In the genomic region with DNA sequence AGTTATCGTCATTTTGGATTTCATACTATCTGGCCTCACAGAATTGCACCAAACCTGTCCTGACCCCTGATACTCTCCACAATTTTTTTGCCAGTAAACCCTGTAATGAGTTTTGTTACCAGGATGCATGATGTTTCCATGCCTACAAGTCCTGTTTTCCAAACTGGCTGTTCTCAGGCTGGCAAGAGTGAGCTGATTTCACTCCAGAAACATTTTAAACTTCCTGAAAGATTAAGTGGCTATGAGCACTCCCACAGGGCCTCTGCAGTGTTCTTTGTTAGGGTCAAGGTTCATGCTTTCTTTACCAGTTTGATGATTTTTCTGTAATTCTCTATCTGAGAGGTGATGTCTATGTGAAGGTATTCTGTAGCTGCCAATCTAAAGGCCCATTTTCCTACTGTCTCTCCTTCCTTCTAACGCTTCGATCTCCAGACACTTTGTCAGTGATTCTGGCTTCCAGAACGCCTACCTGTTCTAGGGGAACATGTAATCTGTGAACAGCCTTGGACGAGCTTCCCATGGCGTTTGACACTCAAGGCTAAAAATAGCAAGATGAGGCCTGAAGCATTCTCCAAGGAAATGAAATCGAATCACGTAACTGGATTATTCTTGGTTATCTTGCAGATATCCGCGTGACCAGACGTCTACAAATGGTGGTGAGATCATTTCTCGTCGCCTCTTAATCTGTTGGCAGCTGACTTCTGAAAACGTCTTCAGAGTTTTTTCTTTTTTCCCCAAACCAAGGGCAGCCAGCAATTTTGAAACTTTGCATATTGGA, we compare ENCODE assay signal across 8 cellular contexts. TPM values are rescaled to one million over a fixed set of nuclear protein-coding genes. Genes with fewer than 3 reads are reported as not detected.
DNase-seq lines count a peak whose midpoint lies in the region; TF ChIP-seq lines count a peak whose summit lies in the region.

No MANE protein-coding gene starts in this region.

- H3K4me3 ChIP-seq in transverse colon, result no peak overlapping the region

- 72 to 83% methylated on average over 8 to 14 of the region's 14 CpGs for WGBS in transverse colon (ENCODE audit: low coverage in 1 of 2), 2 donors

- no peaks in the 10 kb centered on the region for H3K27me3 ChIP-seq in transverse colon

- H3K27ac ChIP-seq in transverse colon, result peak overlapping the region; percentile 75 to 86 (median 80)

- no peak overlapping the region for H3K27ac Mint-ChIP-seq in activated T-helper 1 cell treated with anti-CD3 and anti-CD28 coated beads, Interleukin-12 subunit alpha, Interleukin-12 subunit beta, Interleukin-2, Interleukin-4 antibody, amounts not matched to agents 30 ng/mL and 10 ng/mL and 1 ng/mL, durations not matched to agents 14 hours and 24 hours and 36 hours

- H3K4me1 ChIP-seq in transverse colon, result peaks cover 0 to 21% (median 14%) of the 10 kb centered on the region in 4 donors

- peak; percentile 4 for TF ChIP-seq EP300 in transverse colon (IDR thresholded peaks at IDR 0.05; ENCODE audit: low read depth)

- peaks cover 4% of the 10 kb centered on the region for H3K9me3 Mint-ChIP-seq in activated T-helper 1 cell treated with anti-CD3 and anti-CD28 coated beads, Interleukin-12 subunit alpha, Interleukin-12 subunit beta, Interleukin-2, Interleukin-4 antibody, amounts not matched to agents 30 ng/mL and 10 ng/mL and 1 ng/mL, durations not matched to agents 14 hours and 24 hours and 36 hours

- peaks cover 7% of the 10 kb centered on the region for H3K27me3 Mint-ChIP-seq in activated T-helper 1 cell treated with anti-CD3 and anti-CD28 coated beads, Interleukin-12 subunit alpha, Interleukin-12 subunit beta, Interleukin-2, Interleukin-4 antibody, amounts not matched to agents 30 ng/mL and 10 ng/mL and 1 ng/mL, durations not matched to agents 14 hours and 24 hours and 36 hours (ENCODE audit: insufficient read depth)

- intact Hi-C loops in transverse colon (cut with DNase I; ENCODE audit: low total_unique reads), result no loop called here
- intact Hi-C loops in activated T-helper 1 cell treated with anti-CD3 and anti-CD28 coated beads, Interleukin-12 subunit alpha, Interleukin-12 subunit beta, Interleukin-2, Interleukin-4 antibody, amounts not matched to agents 30 ng/mL and 10 ng/mL and 1 ng/mL, durations not matched to agents 14 hours and 24 hours and 36 hours (cut with micrococcal nuclease), result no loop called here

- peak; percentile 97 for DNase-seq in SK-MEL-5 (ENCODE audit: low read depth, low spot score)
- DNase-seq in fibroblast of gingiva (ENCODE audit: low read depth), result peak; percentile 21
- peak; percentile 27 for DNase-seq in mucosa of gallbladder (ENCODE audit: low spot score)
- DNase-seq in transverse colon, result no peak
- DNase-seq in GM10266 (ENCODE audit: extremely low spot score), result no peak
- DNase-seq in activated T-helper 1 cell treated with anti-CD3 and anti-CD28 coated beads, Interleukin-12 subunit alpha, Interleukin-12 subunit beta, Interleukin-2, Interleukin-4 antibody, amounts not matched to agents 30 ng/mL and 10 ng/mL and 1 ng/mL, durations not matched to agents 14 hours and 24 hours and 36 hours (ENCODE audit: low spot score), result no peak
- DNase-seq in activated CD4-positive, alpha-beta T cell treated with anti-CD3 and anti-CD28 coated beads, Interleukin-2, amount 50 U/mL, for 48 hours, result no peak
- no peak for DNase-seq in stimulated activated naive CD4-positive, alpha-beta T cell treated with Interleukin-2 at 50 U/mL for 16 hours (lab: John Stamatoyannopoulos, UW)

- no peak for TF ChIP-seq POLR2A in transverse colon (IDR thresholded peaks at IDR 0.05)

- H3K36me3 ChIP-seq in transverse colon, result no peaks in the 10 kb centered on the region

- no peaks in the 10 kb centered on the region for H3K4me1 Mint-ChIP-seq in activated T-helper 1 cell treated with anti-CD3 and anti-CD28 coated beads, Interleukin-12 subunit alpha, Interleukin-12 subunit beta, Interleukin-2, Interleukin-4 antibody, amounts not matched to agents 30 ng/mL and 10 ng/mL and 1 ng/mL, durations not matched to agents 14 hours and 24 hours and 36 hours (ENCODE audit: low read depth)

- H3K36me3 Mint-ChIP-seq in activated T-helper 1 cell treated with anti-CD3 and anti-CD28 coated beads, Interleukin-12 subunit alpha, Interleukin-12 subunit beta, Interleukin-2, Interleukin-4 antibody, amounts not matched to agents 30 ng/mL and 10 ng/mL and 1 ng/mL, durations not matched to agents 14 hours and 24 hours and 36 hours (ENCODE audit: low read depth), result no peaks in the 10 kb centered on the region

- no peak overlapping the region for H3K4me3 Mint-ChIP-seq in activated T-helper 1 cell treated with anti-CD3 and anti-CD28 coated beads, Interleukin-12 subunit alpha, Interleukin-12 subunit beta, Interleukin-2, Interleukin-4 antibody, amounts not matched to agents 30 ng/mL and 10 ng/mL and 1 ng/mL, durations not matched to agents 14 hours and 24 hours and 36 hours

- in situ Hi-C loops in SK-MEL-5 (cut with HindIII; ENCODE audit: low pct_unique_long_range_greater_than_20kb, low sequenced_read_pairs), result no loop called here
- in situ Hi-C loops in transverse colon (cut with MboI; ENCODE audit: low pct_ligation_motif_present in 1 of 4, low pct_unique_long_range_greater_than_20kb in 1 of 4, low sequenced_read_pairs in 3 of 4), result no loop called here

- no peaks in the 10 kb centered on the region for H3K9me3 ChIP-seq in transverse colon

- TF ChIP-seq CTCF in transverse colon (IDR thresholded peaks at IDR 0.05), result no peak
- no peak for TF ChIP-seq CTCF in GM10266 (IDR thresholded peaks at IDR 0.05; ENCODE audit: control insufficient read depth, insufficient read depth, low read depth, missing control alignments)

RNA-seq across cellular contexts. Expression of a gene that starts 31.9 kb away (rescaled TPM):
- 73.2 and 79.0 TPM in 2 replicates for total RNA-seq in SK-MEL-5 (2014; rRNA removed; shearing (Covaris generic))
- 38.7 and 43.3 TPM in 2 replicates for polyA plus RNA-seq in SK-MEL-5 (2015; cell fraction: cytosol; rRNA removed)
- 38.5 and 43.7 TPM in 2 replicates for polyA plus RNA-seq in SK-MEL-5 (2015; cell fraction: nucleus; rRNA removed)
- total RNA-seq in mucosa of gallbladder, result 85.5 TPM
- total RNA-seq in transverse colon, result 100 to 1,000 TPM in 2 of 4 donors, 10 to 100 TPM in 2; 81.9 to 209 (median 115) TPM
- total RNA-seq in activated T-helper 1 cell treated with anti-CD3 and anti-CD28 coated beads, Interleukin-12 subunit alpha, Interleukin-12 subunit beta, Interleukin-2, Interleukin-4 antibody, amounts not matched to agents 30 ng/mL and 10 ng/mL and 1 ng/mL, durations not matched to agents 14 hours and 24 hours and 36 hours, result not detected in 2 replicates

Comparison
In these comparisons a context has a peak if more than half of its experiments do, and no peak if none do; other contexts are left out.
1. DNase-seq: peak in SK-MEL-5 (single experiment), fibroblast of gingiva (single experiment) and mucosa of gallbladder (single experiment); none in transverse colon (single experiment), GM10266 (single experiment), activated T-helper 1 cell treated with anti-CD3 and anti-CD28 coated beads, Interleukin-12 subunit alpha, Interleukin-12 subunit beta, Interleukin-2, Interleukin-4 antibody, amounts not matched to agents 30 ng/mL and 10 ng/mL and 1 ng/mL, durations not matched to agents 14 hours and 24 hours and 36 hours (single experiment), activated CD4-positive, alpha-beta T cell treated with anti-CD3 and anti-CD28 coated beads, Interleukin-2, amount 50 U/mL, for 48 hours (0 of 2) and stimulated activated naive CD4-positive, alpha-beta T cell treated with Interleukin-2 at 50 U/mL for 16 hours (single experiment).
2. RNA of a gene that starts 31.9 kb away (total RNA-seq): 81.9 to 209 TPM in transverse colon, 85.5 TPM in mucosa of gallbladder (single experiment) and 73.2 to 79.0 TPM in SK-MEL-5; not detected in activated T-helper 1 cell treated with anti-CD3 and anti-CD28 coated beads, Interleukin-12 subunit alpha, Interleukin-12 subunit beta, Interleukin-2, Interleukin-4 antibody, amounts not matched to agents 30 ng/mL and 10 ng/mL and 1 ng/mL, durations not matched to agents 14 hours and 24 hours and 36 hours; every median in the first group is over 10 times any median in the second.